ENCODE assay signal across 8 cellular contexts in genomic region chr2:199979841-199980628, GRCh38. TPM values are rescaled to one million over a fixed set of nuclear protein-coding genes. Genes with fewer than 3 reads are reported as not detected.
A peak's percentile ranks its signal among the peaks of the same experiment; 100 is the strongest.
DNase-seq lines count a peak whose midpoint lies in the region; ATAC-seq and TF ChIP-seq lines count a peak whose summit lies in the region.

No MANE protein-coding gene starts in this region.

- H3K4me3 Mint-ChIP-seq in osteocyte (ENCODE audit: unreplicated experiment): peak overlapping the region; percentile 43

- POLR2A ChIA-PET in IMR-90 (lab: Charles Lee; ENCODE audit: unreplicated experiment): interaction anchor here (0.6 kb wide), 1 partner anchor 428 kb away, joined by 3 read pairs; no protein-coding TSS in a partner anchor

- H3K4me1 ChIP-seq in IMR-90 (ENCODE audit: control insufficient read depth, insufficient read depth, low read length) (peaks cover 9% of the 10 kb centered on the region), SJCRH30 (peaks cover 20% of the 10 kb centered on the region), testis (no peaks in the 10 kb centered on the region)

- H3K4ac ChIP-seq in IMR-90 (ENCODE audit: low read depth, low read length): peak overlapping the region; percentile 35

- peaks cover 28% of the 10 kb centered on the region for H3K4me1 Mint-ChIP-seq in osteocyte (ENCODE audit: unreplicated experiment)

- in situ Hi-C loops in IMR-90 (cut with MboI; ENCODE audit: low sequenced_read_pairs): loop anchor here (5.0 to 10.0 kb wide), 3 partner anchors 325 to 725 kb away; partner anchors contain the start of gene SPATS2L

- H3K27ac ChIP-seq in IMR-90 (ENCODE audit: insufficient read depth, low read length): peak overlapping the region; percentile 30
- H3K27ac ChIP-seq in SJCRH30: peak overlapping the region; percentile 61
- peak overlapping the region in 1 of 2 donors; percentile 13 for H3K27ac ChIP-seq in testis

- TF ChIP-seq RAD21 in IMR-90 (IDR thresholded peaks at IDR 0.05; ENCODE audit: low read length): peak; percentile 87

- CTCF ChIA-PET in IMR-90 (lab: Yijun Ruan, JAX): interaction anchor here (0.6 to 1.7 kb wide), 5 partner anchors 21 to 499 kb away, joined by 3 to 5 read pairs (median 3); no protein-coding TSS in a partner anchor

- H4K20me1 ChIP-seq in IMR-90 (ENCODE audit: insufficient read depth, low read length): no peaks in the 10 kb centered on the region

- peak overlapping the region; percentile 55 for H3K23ac ChIP-seq in IMR-90 (ENCODE audit: low read depth, low read length)

- no TSS peak for BruUV-seq in IMR-90 (replicated peaks; lab: Mats Ljungman, UMichigan)

- H3K9me1 ChIP-seq in IMR-90 (ENCODE audit: insufficient read depth, low read length): no peaks in the 10 kb centered on the region

- H3K27ac Mint-ChIP-seq in osteocyte (ENCODE audit: unreplicated experiment): peak overlapping the region; percentile 19

- no peaks in the 10 kb centered on the region for H3K36me3 ChIP-seq in IMR-90 (ENCODE audit: control insufficient read depth, insufficient read depth, low read length)
- H3K36me3 ChIP-seq in SJCRH30: no peaks in the 10 kb centered on the region
- H3K36me3 ChIP-seq in testis (ENCODE audit: low read depth, missing control alignments): no peaks in the 10 kb centered on the region

- peak overlapping the region; percentile 7 to 48 for H4K8ac ChIP-seq in IMR-90 (ENCODE audit: low read depth in 2 of 2, low read length in 2 of 2)

- peak overlapping the region; percentile 31 for H3K14ac ChIP-seq in IMR-90 (replicated peaks; ENCODE audit: low read depth, low read length)

- H3K4me2 ChIP-seq in IMR-90 (ENCODE audit: low read depth, low read length): peak overlapping the region; percentile 71

- TF ChIP-seq POLR2A in IMR-90 (IDR thresholded peaks at IDR 0.05; ENCODE audit: low read depth, low read length): no peak
- no peak for TF ChIP-seq POLR2A in testis (IDR thresholded peaks at IDR 0.05)

- H3K27me3 ChIP-seq in IMR-90 (ENCODE audit: control insufficient read depth, insufficient read depth, low read length) (no peaks in the 10 kb centered on the region), SJCRH30 (no peaks in the 10 kb centered on the region), testis (no peaks in the 10 kb centered on the region)

- 0 out of 2 replicates have a peak overlapping the region, but pooled peaks have one; percentile 31 for H2AK5ac ChIP-seq in IMR-90 (ENCODE audit: low read depth, low read length)

- H4K91ac ChIP-seq in IMR-90 (ENCODE audit: insufficient read depth, low read depth, low read length): peak overlapping the region; percentile 53

- H4K5ac ChIP-seq in IMR-90 (ENCODE audit: low read depth, low read length): peak overlapping the region; percentile 31

- ATAC-seq in IMR-90 (ENCODE audit: low read depth): peak; percentile 73

- H3K27me3 Mint-ChIP-seq in osteocyte (ENCODE audit: unreplicated experiment): no peaks in the 10 kb centered on the region

- peak; percentile 43 for DNase-seq in NK-92 treated with Interleukin-12 subunit alpha and Interleukin-12 subunit beta, amount 100 ng/mL, for 24 hours (lab: John Stamatoyannopoulos, UW)
- DNase-seq in NK-92 (lab: John Stamatoyannopoulos, UW; ENCODE audit: unreplicated experiment) (no peak), IMR-90 (peak; percentile 77), SJCRH30 (peak; percentile 90 to 96), germinal center (ENCODE audit: low spot score) (peak; percentile 30), osteocyte (ENCODE audit: extremely low spot score, unreplicated experiment) (peak; percentile 93), testis (peak; percentile 94)
- DNase-seq in activated effector memory CD4-positive, alpha-beta T cell treated with Interleukin-2 at 50 U/mL for 16 hours: peak; percentile 64

- H2BK15ac ChIP-seq in IMR-90 (ENCODE audit: low read depth, low read length): peak overlapping the region; percentile 65; the same call in 2 of the 3 replicates

- peak overlapping the region; percentile 66 for H2AK9ac ChIP-seq in IMR-90 (replicated peaks; ENCODE audit: low read depth, low read length, poor library complexity)

- peak; percentile 91 for TF ChIP-seq CTCF in IMR-90 (conservative IDR thresholded peaks at IDR 0.05; ENCODE audit: low read depth, low read length)
- peak; percentile 93 for TF ChIP-seq CTCF in osteocyte (IDR thresholded peaks at IDR 0.05)
- peak; percentile 91 to 96 (median 92) for TF ChIP-seq CTCF in testis (IDR thresholded peaks at IDR 0.05)

- H3K4me3 ChIP-seq in IMR-90 (ENCODE audit: insufficient read depth, low read depth, low read length) (no peak overlapping the region), SJCRH30 (peak overlapping the region; percentile 13; the same call in 1 of the 2 replicates), testis (no peak overlapping the region)

- peak overlapping the region; percentile 37 for H3K56ac ChIP-seq in IMR-90 (ENCODE audit: extremely low read depth, insufficient read depth, low read length)

- peaks cover 7% of the 10 kb centered on the region for H3K9me3 Mint-ChIP-seq in osteocyte (ENCODE audit: unreplicated experiment)

- H2AFZ ChIP-seq in IMR-90 (replicated peaks; ENCODE audit: low read length, poor library complexity): peak overlapping the region; percentile 82

- H2BK20ac ChIP-seq in IMR-90 (ENCODE audit: low read depth, low read length): peak overlapping the region; percentile 53

- H2BK5ac ChIP-seq in IMR-90 (ENCODE audit: low read depth, low read length, poor library complexity, severe bottlenecking): no peak overlapping the region

- H3K79me1 ChIP-seq in IMR-90 (ENCODE audit: low read depth in 1 of 2, low read length in 2 of 2): no peaks in the 10 kb centered on the region

- no peaks in the 10 kb centered on the region for H3K9me3 ChIP-seq in IMR-90 (ENCODE audit: control insufficient read depth, insufficient read depth, low read length)
- no peaks in the 10 kb centered on the region for H3K9me3 ChIP-seq in SJCRH30 (replicated peaks)
- no peaks in the 10 kb centered on the region for H3K9me3 ChIP-seq in testis

- H3K36me3 Mint-ChIP-seq in osteocyte (ENCODE audit: unreplicated experiment): no peaks in the 10 kb centered on the region

- intact Hi-C loops in IMR-90 (cut with micrococcal nuclease) (loop anchor here (1.0 to 10.0 kb wide), 8 partner anchors 97 to 595 kb away; no protein-coding TSS in a partner anchor), testis (cut with DNase I; ENCODE audit: low total_unique reads) (loop anchor here (5.0 kb wide), 1 partner anchor 502 kb away; no protein-coding TSS in a partner anchor)

- peak overlapping the region; percentile 29 for H3K18ac ChIP-seq in IMR-90 (ENCODE audit: low read depth, low read length)

- peak overlapping the region; percentile 83 for H2BK120ac ChIP-seq in IMR-90 (ENCODE audit: low read depth, low read length)

- H3K9ac ChIP-seq in IMR-90 (ENCODE audit: low read depth, low read length): peak overlapping the region; percentile 58

- dilution Hi-C loops in IMR-90 (cut with HindIII; ENCODE audit: low sequenced_read_pairs, unreplicated experiment): no loop called here

- 20% methylated on average over 1 of the region's 12 CpGs; no CpG with 5 or more reads in 1 of the 2 experiments for WGBS in IMR-90 (ENCODE audit: extremely low coverage in 2 of 2, insufficient read length in 1 of 2), 2 experiments
- 15 to 17% methylated on average over 12 of the region's 12 CpGs for WGBS in testis, 2 donors

TF ChIP-seq in IMR-90, 13 proteins besides CTCF, POLR2A, EP300 and RAD21:
- TF ChIP-seq MAZ (IDR thresholded peaks at IDR 0.05; ENCODE audit: borderline replicate concordance, low read depth, low read length): no peak
- peak; percentile 85 for TF ChIP-seq SMC3 (IDR thresholded peaks at IDR 0.05; ENCODE audit: low read depth, low read length)
- TF ChIP-seq RCOR1 (IDR thresholded peaks at IDR 0.05; ENCODE audit: insufficient replicate concordance, low read length): no peak

RNA-seq across cellular contexts. Expression of gene MAIP1, which starts 24.7 kb away (rescaled TPM):
- total RNA-seq in IMR-90 (2012; rRNA removed) (16.8 and 18.3 TPM in 2 replicates), osteocyte (12.0 and 13.8 TPM in 2 replicates), testis (10 to 100 TPM; 16.6 to 18.7 TPM)
- polyA plus RNA-seq in IMR-90 (2012; rRNA removed) (14.2 and 15.0 TPM in 2 replicates), testis (ENCODE audit: insufficient read depth, low read depth, low replicate concordance) (13.6 TPM)
- 2.8 and 8.5 TPM in 2 replicates for polyA plus RNA-seq in IMR-90 (2012; cell fraction: cytosol; rRNA removed)
- 5.5 TPM in 2 replicates for polyA plus RNA-seq in IMR-90 (2012; cell fraction: nucleus; rRNA removed; ENCODE audit: low replicate concordance)
- 26.9 and 31.1 TPM in 2 replicates for total RNA-seq in SJCRH30 (2014; rRNA removed; shearing (Covaris generic))

RNA-seq across cellular contexts. Expression of gene TYW5, which starts 24.7 kb away (rescaled TPM):
- total RNA-seq in IMR-90 (2012; rRNA removed) (3.8 and 6.9 TPM in 2 replicates), osteocyte (7.4 and 7.9 TPM in 2 replicates), testis (10 to 100 TPM; 17.2 to 18.0 TPM)
- polyA plus RNA-seq in IMR-90 (2012; rRNA removed) (3.2 and 4.0 TPM in 2 replicates), testis (ENCODE audit: insufficient read depth, low read depth, low replicate concordance) (5.3 TPM)
- polyA plus RNA-seq in IMR-90 (2012; cell fraction: cytosol; rRNA removed): 0.36 and 0.38 TPM in 2 replicates
- polyA plus RNA-seq in IMR-90 (2012; cell fraction: nucleus; rRNA removed; ENCODE audit: low replicate concordance): 1.4 and 9.5 TPM in 2 replicates
- 9.8 and 11.8 TPM in 2 replicates for total RNA-seq in SJCRH30 (2014; rRNA removed; shearing (Covaris generic))
